1 cellular context compared by ENCODE assay signal in the genomic region with DNA sequence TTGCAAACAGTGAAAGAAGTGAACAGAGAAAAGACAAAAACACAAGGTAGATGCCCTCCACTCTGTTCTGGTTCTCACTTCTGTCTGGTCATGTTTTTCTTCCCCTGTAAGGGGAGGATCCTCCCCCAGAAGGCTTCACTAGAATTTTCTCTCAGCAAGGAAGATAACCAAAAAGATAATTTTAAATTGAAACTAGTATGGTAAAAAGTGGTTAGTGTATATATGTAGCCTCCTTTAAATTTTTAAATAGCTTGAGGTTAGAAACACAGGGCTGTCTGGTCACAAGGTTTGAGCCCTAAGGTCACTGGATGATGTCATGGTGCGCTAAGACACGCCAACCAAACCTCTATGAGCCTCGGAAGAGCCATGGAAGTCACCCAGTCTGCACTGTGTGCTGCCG.
TF ChIP-seq lines count a peak whose summit lies in the region.

No MANE protein-coding gene starts in this region.

TF ChIP-seq in GM12878, 131 proteins besides CTCF, POLR2A, EP300 and RAD21:
- TF ChIP-seq, protein P1, sequence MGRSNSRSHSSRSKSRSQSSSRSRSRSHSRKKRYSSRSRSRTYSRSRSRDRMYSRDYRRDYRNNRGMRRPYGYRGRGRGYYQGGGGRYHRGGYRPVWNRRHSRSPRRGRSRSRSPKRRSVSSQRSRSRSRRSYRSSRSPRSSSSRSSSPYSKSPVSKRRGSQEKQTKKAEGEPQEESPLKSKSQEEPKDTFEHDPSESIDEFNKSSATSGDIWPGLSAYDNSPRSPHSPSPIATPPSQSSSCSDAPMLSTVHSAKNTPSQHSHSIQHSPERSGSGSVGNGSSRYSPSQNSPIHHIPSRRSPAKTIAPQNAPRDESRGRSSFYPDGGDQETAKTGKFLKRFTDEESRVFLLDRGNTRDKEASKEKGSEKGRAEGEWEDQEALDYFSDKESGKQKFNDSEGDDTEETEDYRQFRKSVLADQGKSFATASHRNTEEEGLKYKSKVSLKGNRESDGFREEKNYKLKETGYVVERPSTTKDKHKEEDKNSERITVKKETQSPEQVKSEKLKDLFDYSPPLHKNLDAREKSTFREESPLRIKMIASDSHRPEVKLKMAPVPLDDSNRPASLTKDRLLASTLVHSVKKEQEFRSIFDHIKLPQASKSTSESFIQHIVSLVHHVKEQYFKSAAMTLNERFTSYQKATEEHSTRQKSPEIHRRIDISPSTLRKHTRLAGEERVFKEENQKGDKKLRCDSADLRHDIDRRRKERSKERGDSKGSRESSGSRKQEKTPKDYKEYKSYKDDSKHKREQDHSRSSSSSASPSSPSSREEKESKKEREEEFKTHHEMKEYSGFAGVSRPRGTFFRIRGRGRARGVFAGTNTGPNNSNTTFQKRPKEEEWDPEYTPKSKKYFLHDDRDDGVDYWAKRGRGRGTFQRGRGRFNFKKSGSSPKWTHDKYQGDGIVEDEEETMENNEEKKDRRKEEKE (IDR thresholded peaks at IDR 0.05) = no peak
- TF ChIP-seq MYC (IDR thresholded peaks at IDR 0.05; ENCODE audit: insufficient read depth, insufficient read length, insufficient replicate concordance, low read length, severe bottlenecking) (no peak), CEBPB (IDR thresholded peaks at IDR 0.05; ENCODE audit: borderline replicate concordance in 1 of 2, low read depth in 2 of 2, low read length in 2 of 2) (no peak), ZNF622 (IDR thresholded peaks at IDR 0.05) (no peak), HDAC2 (IDR thresholded peaks at IDR 0.05) (no peak), MEF2A (IDR thresholded peaks at IDR 0.05; ENCODE audit: insufficient read depth, low read depth, low read length) (no peak), ZNF207 (IDR thresholded peaks at IDR 0.05; ENCODE audit: borderline replicate concordance) (no peak), EZH2 (IDR thresholded peaks at IDR 0.05; ENCODE audit: borderline replicate concordance, control insufficient read depth, low read depth, low read length) (no peak), CREM (IDR thresholded peaks at IDR 0.05; ENCODE audit: low read depth) (peak; percentile 64; the same call in 1 of the 2 replicates), NFIC (IDR thresholded peaks at IDR 0.05; ENCODE audit: low read depth, low read length) (0 out of 2 replicates have a peak, but pooled peaks have one; percentile 1), IKZF2 (IDR thresholded peaks at IDR 0.05) (no peak), MXI1 (IDR thresholded peaks at IDR 0.05; ENCODE audit: low read depth, low read length) (no peak), FOS (IDR thresholded peaks at IDR 0.05; ENCODE audit: borderline replicate concordance, extremely low read depth, insufficient read length) (no peak), GABPA (IDR thresholded peaks at IDR 0.05; ENCODE audit: low read depth) (no peak), TBL1XR1 (IDR thresholded peaks at IDR 0.05; ENCODE audit: low read depth, low read length) (no peak), TCF3 (IDR thresholded peaks at IDR 0.05; ENCODE audit: borderline replicate concordance, insufficient read depth, low read depth, low read length) (no peak), EGR1 (IDR thresholded peaks at IDR 0.05; ENCODE audit: borderline replicate concordance in 1 of 2, low read depth in 2 of 2, low read length in 2 of 2) (no peak), SMAD5 (IDR thresholded peaks at IDR 0.05; ENCODE audit: low read depth) (no peak), SRF (IDR thresholded peaks at IDR 0.05; ENCODE audit: low read depth in 2 of 2, low read length in 2 of 2) (no peak), KAT2A (conservative IDR thresholded peaks at IDR 0.05; ENCODE audit: control insufficient read depth, low read depth, low read length) (no peak), NFXL1 (IDR thresholded peaks at IDR 0.05; ENCODE audit: borderline replicate concordance) (no peak), NR2F1 (conservative IDR thresholded peaks at IDR 0.05) (no peak), MTA2 (IDR thresholded peaks at IDR 0.05; ENCODE audit: low read depth) (no peak), STAT3 (IDR thresholded peaks at IDR 0.05; ENCODE audit: low read depth, low read length) (no peak), CREB1 (IDR thresholded peaks at IDR 0.05; ENCODE audit: low read depth) (peak; percentile 44; the same call in 1 of the 2 replicates), ATF7 (IDR thresholded peaks at IDR 0.05; ENCODE audit: low read depth) (no peak), TARDBP (IDR thresholded peaks at IDR 0.05; ENCODE audit: borderline replicate concordance) (no peak), BCL11A (IDR thresholded peaks at IDR 0.05; ENCODE audit: low read depth, low read length) (no peak), RUNX3 (IDR thresholded peaks at IDR 0.05; ENCODE audit: low read length) (peak; percentile 68), FOXM1 (IDR thresholded peaks at IDR 0.05; ENCODE audit: low read depth, low read length) (peak; percentile 49; the same call in 1 of the 2 replicates)
- TF ChIP-seq, protein P2, sequence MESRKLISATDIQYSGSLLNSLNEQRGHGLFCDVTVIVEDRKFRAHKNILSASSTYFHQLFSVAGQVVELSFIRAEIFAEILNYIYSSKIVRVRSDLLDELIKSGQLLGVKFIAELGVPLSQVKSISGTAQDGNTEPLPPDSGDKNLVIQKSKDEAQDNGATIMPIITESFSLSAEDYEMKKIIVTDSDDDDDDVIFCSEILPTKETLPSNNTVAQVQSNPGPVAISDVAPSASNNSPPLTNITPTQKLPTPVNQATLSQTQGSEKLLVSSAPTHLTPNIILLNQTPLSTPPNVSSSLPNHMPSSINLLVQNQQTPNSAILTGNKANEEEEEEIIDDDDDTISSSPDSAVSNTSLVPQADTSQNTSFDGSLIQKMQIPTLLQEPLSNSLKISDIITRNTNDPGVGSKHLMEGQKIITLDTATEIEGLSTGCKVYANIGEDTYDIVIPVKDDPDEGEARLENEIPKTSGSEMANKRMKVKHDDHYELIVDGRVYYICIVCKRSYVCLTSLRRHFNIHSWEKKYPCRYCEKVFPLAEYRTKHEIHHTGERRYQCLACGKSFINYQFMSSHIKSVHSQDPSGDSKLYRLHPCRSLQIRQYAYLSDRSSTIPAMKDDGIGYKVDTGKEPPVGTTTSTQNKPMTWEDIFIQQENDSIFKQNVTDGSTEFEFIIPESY (IDR thresholded peaks at IDR 0.05) = 0 out of 2 replicates have a peak, but pooled peaks have one; percentile 47
- TF ChIP-seq, protein P3, sequence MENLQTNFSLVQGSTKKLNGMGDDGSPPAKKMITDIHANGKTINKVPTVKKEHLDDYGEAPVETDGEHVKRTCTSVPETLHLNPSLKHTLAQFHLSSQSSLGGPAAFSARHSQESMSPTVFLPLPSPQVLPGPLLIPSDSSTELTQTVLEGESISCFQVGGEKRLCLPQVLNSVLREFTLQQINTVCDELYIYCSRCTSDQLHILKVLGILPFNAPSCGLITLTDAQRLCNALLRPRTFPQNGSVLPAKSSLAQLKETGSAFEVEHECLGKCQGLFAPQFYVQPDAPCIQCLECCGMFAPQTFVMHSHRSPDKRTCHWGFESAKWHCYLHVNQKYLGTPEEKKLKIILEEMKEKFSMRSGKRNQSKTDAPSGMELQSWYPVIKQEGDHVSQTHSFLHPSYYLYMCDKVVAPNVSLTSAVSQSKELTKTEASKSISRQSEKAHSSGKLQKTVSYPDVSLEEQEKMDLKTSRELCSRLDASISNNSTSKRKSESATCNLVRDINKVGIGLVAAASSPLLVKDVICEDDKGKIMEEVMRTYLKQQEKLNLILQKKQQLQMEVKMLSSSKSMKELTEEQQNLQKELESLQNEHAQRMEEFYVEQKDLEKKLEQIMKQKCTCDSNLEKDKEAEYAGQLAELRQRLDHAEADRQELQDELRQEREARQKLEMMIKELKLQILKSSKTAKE (IDR thresholded peaks at IDR 0.05; ENCODE audit: low read depth, poor library complexity, severe bottlenecking) = no peak
- TF ChIP-seq, protein P4, sequence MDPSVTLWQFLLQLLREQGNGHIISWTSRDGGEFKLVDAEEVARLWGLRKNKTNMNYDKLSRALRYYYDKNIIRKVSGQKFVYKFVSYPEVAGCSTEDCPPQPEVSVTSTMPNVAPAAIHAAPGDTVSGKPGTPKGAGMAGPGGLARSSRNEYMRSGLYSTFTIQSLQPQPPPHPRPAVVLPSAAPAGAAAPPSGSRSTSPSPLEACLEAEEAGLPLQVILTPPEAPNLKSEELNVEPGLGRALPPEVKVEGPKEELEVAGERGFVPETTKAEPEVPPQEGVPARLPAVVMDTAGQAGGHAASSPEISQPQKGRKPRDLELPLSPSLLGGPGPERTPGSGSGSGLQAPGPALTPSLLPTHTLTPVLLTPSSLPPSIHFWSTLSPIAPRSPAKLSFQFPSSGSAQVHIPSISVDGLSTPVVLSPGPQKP (IDR thresholded peaks at IDR 0.05; ENCODE audit: low read depth, low read length) = no peak
- TF ChIP-seq, protein P5, sequence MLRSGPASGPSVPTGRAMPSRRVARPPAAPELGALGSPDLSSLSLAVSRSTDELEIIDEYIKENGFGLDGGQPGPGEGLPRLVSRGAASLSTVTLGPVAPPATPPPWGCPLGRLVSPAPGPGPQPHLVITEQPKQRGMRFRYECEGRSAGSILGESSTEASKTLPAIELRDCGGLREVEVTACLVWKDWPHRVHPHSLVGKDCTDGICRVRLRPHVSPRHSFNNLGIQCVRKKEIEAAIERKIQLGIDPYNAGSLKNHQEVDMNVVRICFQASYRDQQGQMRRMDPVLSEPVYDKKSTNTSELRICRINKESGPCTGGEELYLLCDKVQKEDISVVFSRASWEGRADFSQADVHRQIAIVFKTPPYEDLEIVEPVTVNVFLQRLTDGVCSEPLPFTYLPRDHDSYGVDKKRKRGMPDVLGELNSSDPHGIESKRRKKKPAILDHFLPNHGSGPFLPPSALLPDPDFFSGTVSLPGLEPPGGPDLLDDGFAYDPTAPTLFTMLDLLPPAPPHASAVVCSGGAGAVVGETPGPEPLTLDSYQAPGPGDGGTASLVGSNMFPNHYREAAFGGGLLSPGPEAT (IDR thresholded peaks at IDR 0.05; ENCODE audit: low read depth) = no peak
- TF ChIP-seq, protein P6, sequence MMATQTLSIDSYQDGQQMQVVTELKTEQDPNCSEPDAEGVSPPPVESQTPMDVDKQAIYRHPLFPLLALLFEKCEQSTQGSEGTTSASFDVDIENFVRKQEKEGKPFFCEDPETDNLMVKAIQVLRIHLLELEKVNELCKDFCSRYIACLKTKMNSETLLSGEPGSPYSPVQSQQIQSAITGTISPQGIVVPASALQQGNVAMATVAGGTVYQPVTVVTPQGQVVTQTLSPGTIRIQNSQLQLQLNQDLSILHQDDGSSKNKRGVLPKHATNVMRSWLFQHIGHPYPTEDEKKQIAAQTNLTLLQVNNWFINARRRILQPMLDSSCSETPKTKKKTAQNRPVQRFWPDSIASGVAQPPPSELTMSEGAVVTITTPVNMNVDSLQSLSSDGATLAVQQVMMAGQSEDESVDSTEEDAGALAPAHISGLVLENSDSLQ (IDR thresholded peaks at IDR 0.05) = no peak
- TF ChIP-seq, protein P7, sequence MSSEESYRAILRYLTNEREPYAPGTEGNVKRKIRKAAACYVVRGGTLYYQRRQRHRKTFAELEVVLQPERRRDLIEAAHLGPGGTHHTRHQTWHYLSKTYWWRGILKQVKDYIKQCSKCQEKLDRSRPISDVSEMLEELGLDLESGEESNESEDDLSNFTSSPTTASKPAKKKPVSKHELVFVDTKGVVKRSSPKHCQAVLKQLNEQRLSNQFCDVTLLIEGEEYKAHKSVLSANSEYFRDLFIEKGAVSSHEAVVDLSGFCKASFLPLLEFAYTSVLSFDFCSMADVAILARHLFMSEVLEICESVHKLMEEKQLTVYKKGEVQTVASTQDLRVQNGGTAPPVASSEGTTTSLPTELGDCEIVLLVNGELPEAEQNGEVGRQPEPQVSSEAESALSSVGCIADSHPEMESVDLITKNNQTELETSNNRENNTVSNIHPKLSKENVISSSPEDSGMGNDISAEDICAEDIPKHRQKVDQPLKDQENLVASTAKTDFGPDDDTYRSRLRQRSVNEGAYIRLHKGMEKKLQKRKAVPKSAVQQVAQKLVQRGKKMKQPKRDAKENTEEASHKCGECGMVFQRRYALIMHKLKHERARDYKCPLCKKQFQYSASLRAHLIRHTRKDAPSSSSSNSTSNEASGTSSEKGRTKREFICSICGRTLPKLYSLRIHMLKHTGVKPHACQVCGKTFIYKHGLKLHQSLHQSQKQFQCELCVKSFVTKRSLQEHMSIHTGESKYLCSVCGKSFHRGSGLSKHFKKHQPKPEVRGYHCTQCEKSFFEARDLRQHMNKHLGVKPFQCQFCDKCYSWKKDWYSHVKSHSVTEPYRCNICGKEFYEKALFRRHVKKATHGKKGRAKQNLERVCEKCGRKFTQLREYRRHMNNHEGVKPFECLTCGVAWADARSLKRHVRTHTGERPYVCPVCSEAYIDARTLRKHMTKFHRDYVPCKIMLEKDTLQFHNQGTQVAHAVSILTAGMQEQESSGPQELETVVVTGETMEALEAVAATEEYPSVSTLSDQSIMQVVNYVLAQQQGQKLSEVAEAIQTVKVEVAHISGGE (CRISPR knock-in tag; IDR thresholded peaks at IDR 0.05) = no peak
- TF ChIP-seq, protein P8, sequence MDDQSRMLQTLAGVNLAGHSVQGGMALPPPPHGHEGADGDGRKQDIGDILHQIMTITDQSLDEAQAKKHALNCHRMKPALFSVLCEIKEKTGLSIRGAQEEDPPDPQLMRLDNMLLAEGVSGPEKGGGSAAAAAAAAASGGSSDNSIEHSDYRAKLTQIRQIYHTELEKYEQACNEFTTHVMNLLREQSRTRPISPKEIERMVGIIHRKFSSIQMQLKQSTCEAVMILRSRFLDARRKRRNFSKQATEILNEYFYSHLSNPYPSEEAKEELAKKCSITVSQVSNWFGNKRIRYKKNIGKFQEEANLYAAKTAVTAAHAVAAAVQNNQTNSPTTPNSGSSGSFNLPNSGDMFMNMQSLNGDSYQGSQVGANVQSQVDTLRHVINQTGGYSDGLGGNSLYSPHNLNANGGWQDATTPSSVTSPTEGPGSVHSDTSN (IDR thresholded peaks at IDR 0.05; ENCODE audit: insufficient replicate concordance, low read depth, low read length) = no peak
